12 cellular contexts compared by ENCODE assay signal in genomic region chr10:125001313-125002043, GRCh38. TPM values are rescaled to one million over a fixed set of nuclear protein-coding genes. Genes with fewer than 3 reads are reported as not detected.
DNase-seq lines count a peak whose midpoint lies in the region; ATAC-seq, FAIRE-seq and TF ChIP-seq lines count a peak whose summit lies in the region.
"Had no signal": no experiment of that assay in that cellular context is flagged by ENCODE, and none has a peak within 500 bp of the region (broad histone marks: within the 10 kb centered on the region; RNA-seq: fewer than 3 reads in every experiment).

No MANE protein-coding gene starts in this region.

- no peak overlapping the region for H2BK120ac ChIP-seq in IMR-90 (ENCODE audit: low read depth, low read length)

- no peak overlapping the region for H3K4me3 Mint-ChIP-seq in CD4-positive, alpha-beta memory T cell
- H3K4me3 Mint-ChIP-seq: immature natural killer cell had no signal

- peak overlapping the region; percentile 22 for H2BK5ac ChIP-seq in IMR-90 (ENCODE audit: low read depth, low read length, poor library complexity, severe bottlenecking)

- H3K4ac ChIP-seq in IMR-90 (ENCODE audit: low read depth, low read length): peak overlapping the region; percentile 67; the same call in 1 of the 2 replicates

- TF ChIP-seq EP300 in HepG2 (IDR thresholded peaks at IDR 0.05; ENCODE audit: low read depth in 2 of 2, low read length in 2 of 2): no peak
- no peak for TF ChIP-seq EP300 in HepG2 (CRISPR knock-in tag; IDR thresholded peaks at IDR 0.05; ENCODE audit: borderline replicate concordance)

- H2BK20ac ChIP-seq in IMR-90 (ENCODE audit: low read depth, low read length): 0 out of 2 replicates have a peak overlapping the region, but pooled peaks have one; percentile 15

- H4K20me1 ChIP-seq in IMR-90 (ENCODE audit: insufficient read depth, low read length) (peaks cover 64% of the 10 kb centered on the region), HepG2 (ENCODE audit: insufficient read depth, low read length) (no peaks in the 10 kb centered on the region)

- TF ChIP-seq CTCF in IMR-90 (conservative IDR thresholded peaks at IDR 0.05; ENCODE audit: low read depth, low read length): no peak
- peak in 5 of 56 donors; percentile 9 to 38 (median 14) for TF ChIP-seq CTCF in dorsolateral prefrontal cortex (IDR thresholded peaks at IDR 0.05 in 54 of 56, conservative IDR thresholded peaks at IDR 0.05 in 2 of 56; ENCODE audit: low read depth in 1 of 56, partially characterized antibody in 56 of 56)
- no peak for TF ChIP-seq CTCF in HepG2 (CRISPR knock-in tag; IDR thresholded peaks at IDR 0.05)
- no peak for TF ChIP-seq CTCF in spleen (IDR thresholded peaks at IDR 0.05 in 8 of 11, conservative IDR thresholded peaks at IDR 0.05 in 3 of 11)

- 67% methylated on average over 4 of the region's 21 CpGs; no CpG with 5 or more reads in 1 of the 2 experiments for WGBS in IMR-90 (ENCODE audit: extremely low coverage in 2 of 2, insufficient read length in 1 of 2), 2 experiments
- 24% methylated on average over 6 of the region's 21 CpGs for WGBS in HepG2 (ENCODE audit: low lambda C conversion rate)
- WGBS in spleen, 5 donors: 81 to 88% (median 84%) methylated on average over 13 to 21 of the region's 21 CpGs

- H3K79me1 ChIP-seq in IMR-90 (ENCODE audit: low read depth in 1 of 2, low read length in 2 of 2): peaks cover 24 to 91% of the 10 kb centered on the region in 2 experiments

- H3K18ac ChIP-seq in IMR-90 (ENCODE audit: low read depth, low read length): no peak overlapping the region; the same call in 1 of the 2 replicates

- CTCF ChIA-PET in IMR-90 (lab: Yijun Ruan, JAX): interaction anchor here (1.3 to 2.1 kb wide), 2 partner anchors 9 to 60 kb away, joined by 5 to 6 read pairs; no protein-coding TSS in a partner anchor
- CTCF ChIA-PET in HepG2 (lab: Yijun Ruan, JAX; ENCODE audit: low intra/inter-chr PET ratio, low total read pairs): interaction anchor here (1.1 kb wide), 1 partner anchor 59 kb away, joined by 3 read pairs; no protein-coding TSS in a partner anchor
- CTCF ChIA-PET in CD4-positive, alpha-beta memory T cell (lab: Charles Lee; ENCODE audit: partially characterized antibody): interaction anchor here (0.6 kb wide), 1 partner anchor 866 kb away, joined by 3 read pairs; no protein-coding TSS in a partner anchor

- in situ Hi-C loops in IMR-90 (cut with MboI; ENCODE audit: low sequenced_read_pairs) (no loop called here), HepG2 (cut with HindIII; ENCODE audit: extremely low pct_ligation_motif_present, low pct_unique_long_range_greater_than_20kb) (no loop called here)

- no peaks in the 10 kb centered on the region for H3K4me1 Mint-ChIP-seq in CD4-positive, alpha-beta memory T cell

- peaks cover 54% of the 10 kb centered on the region; the same call in 1 of the 2 replicates for H3K36me3 ChIP-seq in IMR-90 (ENCODE audit: control insufficient read depth, insufficient read depth, low read length)
- H3K36me3 ChIP-seq in HepG2 (replicated peaks in 1 of 2; ENCODE audit: control insufficient read depth in 1 of 2, insufficient read depth in 2 of 2, low read length in 2 of 2): no peaks in the 10 kb centered on the region
- peaks cover 0 to 98% (median 31%) of the 10 kb centered on the region in 6 donors for H3K36me3 ChIP-seq in spleen
- H3K36me3 ChIP-seq in CD4-positive, alpha-beta memory T cell (ENCODE audit: insufficient read depth, low read length): no peaks in the 10 kb centered on the region

- BruUV-seq in IMR-90 (replicated peaks; lab: Mats Ljungman, UMichigan) (no TSS peak), HepG2 (replicated peaks; lab: Mats Ljungman, UMichigan) (no TSS peak)

- TF ChIP-seq RAD21 in IMR-90 (IDR thresholded peaks at IDR 0.05; ENCODE audit: low read length) (no peak), HepG2 (CRISPR knock-in tag; IDR thresholded peaks at IDR 0.05) (no peak)

- H2AFZ ChIP-seq in IMR-90 (replicated peaks; ENCODE audit: low read length, poor library complexity) (peak overlapping the region; percentile 7), HepG2 (ENCODE audit: low read length) (no peak overlapping the region)

- POLR2A ChIA-PET in IMR-90 (lab: Charles Lee; ENCODE audit: unreplicated experiment): no interaction called here
- POLR2A ChIA-PET in HepG2 (lab: Yijun Ruan, JAX): no interaction called here
- POLR2A ChIA-PET in CD4-positive, alpha-beta memory T cell (lab: Charles Lee; ENCODE audit: partially characterized antibody): no interaction called here

- H4K5ac ChIP-seq in IMR-90 (ENCODE audit: low read depth, low read length): no peak overlapping the region; the same call in 1 of the 2 replicates

- H3K36me3 Mint-ChIP-seq in CD4-positive, alpha-beta memory T cell: no peaks in the 10 kb centered on the region

- no peaks in the 10 kb centered on the region for H3K9me3 Mint-ChIP-seq in CD4-positive, alpha-beta memory T cell
- H3K9me3 Mint-ChIP-seq: immature natural killer cell had no signal

- peak overlapping the region; percentile 22 to 50; a peak in 2 of 4 replicates for H4K8ac ChIP-seq in IMR-90 (ENCODE audit: low read depth in 2 of 2, low read length in 2 of 2)

- peak overlapping the region; percentile 59; the same call in 1 of the 2 replicates for H2AK5ac ChIP-seq in IMR-90 (ENCODE audit: low read depth, low read length)

- H2AK9ac ChIP-seq in IMR-90 (replicated peaks; ENCODE audit: low read depth, low read length, poor library complexity): peak overlapping the region; percentile 91

- H3K23ac ChIP-seq in IMR-90 (ENCODE audit: low read depth, low read length): peak overlapping the region; percentile 14; the same call in 1 of the 2 replicates

- H3K4me3 ChIP-seq in IMR-90 (ENCODE audit: insufficient read depth, low read depth, low read length) (no peak overlapping the region), dorsolateral prefrontal cortex (peak overlapping the region in 26 of 59 donors; percentile 5 to 42 (median 16)), HepG2 (replicated peaks in 1 of 3; ENCODE audit: insufficient read depth in 1 of 3, low read depth in 2 of 3, low read length in 3 of 3) (peak overlapping the region in 1 of 3 experiments; percentile 3; a peak in 1 of 6 replicates), spleen (no peak overlapping the region)
- no peak overlapping the region for H3K4me3 ChIP-seq in CD4-positive, alpha-beta memory T cell (ENCODE audit: low read length in 2 of 2)

- H3K27me3 ChIP-seq in IMR-90 (ENCODE audit: control insufficient read depth, insufficient read depth, low read length): no peaks in the 10 kb centered on the region
- no peaks in the 10 kb centered on the region for H3K27me3 ChIP-seq in dorsolateral prefrontal cortex
- peaks cover 19 to 82% of the 10 kb centered on the region in 2 experiments; a peak in 4 of 5 replicates for H3K27me3 ChIP-seq in HepG2 (ENCODE audit: control insufficient read depth in 1 of 2, insufficient read depth in 2 of 2, low read length in 2 of 2)
- no peaks in the 10 kb centered on the region for H3K27me3 ChIP-seq in spleen (replicated peaks in 1 of 7)
- H3K27me3 ChIP-seq in CD4-positive, alpha-beta memory T cell (ENCODE audit: insufficient read depth, low read length): no peaks in the 10 kb centered on the region

- H3K4me2 ChIP-seq in IMR-90 (ENCODE audit: low read depth, low read length) (no peak overlapping the region), HepG2 (ENCODE audit: low read depth, low read length) (peak overlapping the region; percentile 43; the same call in 1 of the 2 replicates)

- TF ChIP-seq POLR2A in IMR-90 (IDR thresholded peaks at IDR 0.05; ENCODE audit: low read depth, low read length) (no peak), HepG2 (IDR thresholded peaks at IDR 0.05; ENCODE audit: insufficient read depth in 1 of 2, low read depth in 2 of 2, low read length in 2 of 2) (no peak), spleen (IDR thresholded peaks at IDR 0.05) (no peak)

- no peak overlapping the region for H3K27ac Mint-ChIP-seq in CD4-positive, alpha-beta memory T cell

- no peak for FAIRE-seq in HepG2 (lab: Jason Lieb, UNC)
- no peak for FAIRE-seq in GM19239 (lab: Jason Lieb, UNC)
- FAIRE-seq: TTC549 had no signal

- no peak for ATAC-seq in IMR-90 (ENCODE audit: low read depth)
- no peak for ATAC-seq in HepG2

- intact Hi-C loops in IMR-90 (cut with micrococcal nuclease) (loop anchor here (2.0 kb wide), 1 partner anchor 27 kb away; no protein-coding TSS in a partner anchor), dorsolateral prefrontal cortex (cut with DNase I) (loop anchor here (2.0 to 5.0 kb wide), 3 partner anchors 59 to 161 kb away; partner anchors contain the start of gene CTBP2 (in 1 of the 2)), HepG2 (cut with micrococcal nuclease; ENCODE audit: unreplicated experiment) (loop anchor here (5.0 kb wide), 1 partner anchor 61 kb away; no protein-coding TSS in a partner anchor), spleen (cut with DNase I; ENCODE audit: low total_unique reads) (no loop called here)
- intact Hi-C loops in CD4-positive, alpha-beta memory T cell (cut with micrococcal nuclease): no loop called here

- dilution Hi-C loops in IMR-90 (cut with HindIII; ENCODE audit: low sequenced_read_pairs, unreplicated experiment): no loop called here

- H2BK15ac ChIP-seq in IMR-90 (ENCODE audit: low read depth, low read length): 0 out of 3 replicates have a peak overlapping the region, but pooled peaks have one; percentile 17

- no peak overlapping the region for H3K56ac ChIP-seq in IMR-90 (ENCODE audit: extremely low read depth, insufficient read depth, low read length)

- peak overlapping the region; percentile 22; the same call in 1 of the 2 replicates for H3K9ac ChIP-seq in IMR-90 (ENCODE audit: low read depth, low read length)
- no peak overlapping the region for H3K9ac ChIP-seq in HepG2 (ENCODE audit: insufficient read depth, low read depth, low read length)

- peaks cover 23% of the 10 kb centered on the region for H3K9me1 ChIP-seq in IMR-90 (ENCODE audit: insufficient read depth, low read length)

- no peaks in the 10 kb centered on the region for H3K27me3 Mint-ChIP-seq in CD4-positive, alpha-beta memory T cell

- H3K14ac ChIP-seq in IMR-90 (replicated peaks; ENCODE audit: low read depth, low read length): peak overlapping the region; percentile 3; the same call in 1 of the 2 replicates

- DNase-seq in IMR-90 (no peak), dorsolateral prefrontal cortex (peak in 6 of 10 donors; percentile 10 to 52 (median 31)), HepG2 (ENCODE audit: low spot score) (no peak), spleen (peak; percentile 54), cerebellum (ENCODE audit: low spot score) (no peak), NCI-H510A treated with DMSO at 0.1 percent for 48 hours (lab: John Stamatoyannopoulos, UW) (no peak), GM19239 (ENCODE audit: insufficient read length, low spot score) (no peak)
- DNase-seq in CD4-positive, alpha-beta memory T cell: no peak
- DNase-seq: effector CD4-positive, alpha-beta T cell; immature natural killer cell; NCI-H187 had no signal

- H3K9me3 ChIP-seq in IMR-90 (ENCODE audit: control insufficient read depth, insufficient read depth, low read length): no peaks in the 10 kb centered on the region
- no peaks in the 10 kb centered on the region for H3K9me3 ChIP-seq in HepG2 (ENCODE audit: low read length)
- H3K9me3 ChIP-seq in spleen: no peaks in the 10 kb centered on the region
- H3K9me3 ChIP-seq in CD4-positive, alpha-beta memory T cell (ENCODE audit: control insufficient read depth in 1 of 2, low read length in 2 of 2): no peaks in the 10 kb centered on the region

- peak overlapping the region; percentile 30; the same call in 1 of the 2 replicates for H3K27ac ChIP-seq in IMR-90 (ENCODE audit: insufficient read depth, low read length)
- H3K27ac ChIP-seq in dorsolateral prefrontal cortex: peak overlapping the region; percentile 70 to 99 (median 94)
- no peak overlapping the region for H3K27ac ChIP-seq in HepG2 (ENCODE audit: extremely low read length, insufficient read depth, low read length)
- H3K27ac ChIP-seq in spleen: peak overlapping the region in 2 of 8 donors; percentile 26 to 45
- no peak overlapping the region for H3K27ac ChIP-seq in CD4-positive, alpha-beta memory T cell (ENCODE audit: low read depth, low read length)

- H3K4me1 ChIP-seq in IMR-90 (ENCODE audit: control insufficient read depth, insufficient read depth, low read length) (peaks cover 34% of the 10 kb centered on the region), HepG2 (ENCODE audit: insufficient read depth, low read length) (peaks cover 18% of the 10 kb centered on the region), spleen (peaks cover 5 to 79% (median 37%) of the 10 kb centered on the region in 6 donors)
- no peaks in the 10 kb centered on the region for H3K4me1 ChIP-seq in CD4-positive, alpha-beta memory T cell (ENCODE audit: insufficient read depth, low read length)

- H4K91ac ChIP-seq in IMR-90 (ENCODE audit: insufficient read depth, low read depth, low read length): peak overlapping the region; percentile 58

- no peaks in the 10 kb centered on the region for H3K79me2 ChIP-seq in HepG2 (ENCODE audit: insufficient read depth, low read length)

RNA-seq across cellular contexts. Expression of gene ZRANB1, which starts 59.6 kb away (rescaled TPM):
- total RNA-seq in IMR-90 (2012; rRNA removed): 24.7 and 30.3 TPM in 2 replicates
- polyA plus RNA-seq in IMR-90 (2012; rRNA removed): 9.1 and 11.2 TPM in 2 replicates
- polyA plus RNA-seq in IMR-90 (2012; cell fraction: cytosol; rRNA removed): 3.0 and 4.6 TPM in 2 replicates
- 2.6 and 15.3 TPM in 2 replicates for polyA plus RNA-seq in IMR-90 (2012; cell fraction: nucleus; rRNA removed; ENCODE audit: low replicate concordance)
- total RNA-seq in dorsolateral prefrontal cortex: 10 to 100 TPM; 26.9 to 54.0 (median 37.1) TPM
- 19.6 and 20.7 TPM in 2 replicates for total RNA-seq in HepG2 (2016; rRNA removed; fragmentation: Illumina TruSeq; extraction: Trizol)
- total RNA-seq in HepG2 (2016; cell fraction: cytosol; rRNA removed; fragmentation: Illumina TruSeq; extraction: Trizol; ENCODE audit: low read depth): 38.1 and 44.9 TPM in 2 replicates
- total RNA-seq in HepG2 (2016; cell fraction: insoluble cytoplasmic fraction; rRNA removed; fragmentation: Illumina TruSeq; extraction: Trizol): 19.4 and 21.1 TPM in 2 replicates
- 26.2 and 28.8 TPM in 2 replicates for total RNA-seq in HepG2 (2016; cell fraction: membrane; rRNA removed; fragmentation: Illumina TruSeq; extraction: Trizol)
- 22.1 and 22.3 TPM in 2 replicates for total RNA-seq in HepG2 (2016; cell fraction: nucleus; rRNA removed; fragmentation: Illumina TruSeq; extraction: Trizol)
- polyA plus RNA-seq in HepG2 (2011; rRNA removed): 9.6 and 10.3 TPM in 2 replicates
- 5.2 and 8.8 TPM in 2 replicates for polyA plus RNA-seq in HepG2 (2011; cell fraction: cytosol; rRNA removed)
- polyA plus RNA-seq in HepG2 (2011; cell fraction: nucleus; rRNA removed): 4.3 and 5.7 TPM in 2 replicates
- polyA plus RNA-seq in HepG2 (2012): 13.8 and 15.9 TPM in 2 replicates
- 2.2 and 2.6 TPM in 2 replicates for polyA plus RNA-seq in HepG2 (2016; cell fraction: cytosol; fragmentation: Illumina TruSeq; extraction: Trizol; ENCODE audit: low read depth)
- 15.8 and 16.5 TPM in 2 replicates for polyA plus RNA-seq in HepG2 (2016; cell fraction: insoluble cytoplasmic fraction; fragmentation: Illumina TruSeq; extraction: Trizol; ENCODE audit: low read depth)
- polyA plus RNA-seq in HepG2 (2016; cell fraction: membrane; fragmentation: Illumina TruSeq; extraction: Trizol; ENCODE audit: low read depth): 7.6 and 8.4 TPM in 2 replicates
- 18.8 and 21.5 TPM in 2 replicates for polyA plus RNA-seq in HepG2 (2016; cell fraction: nucleus; fragmentation: Illumina TruSeq; extraction: Trizol; ENCODE audit: insufficient read depth, low read depth)
- polyA minus RNA-seq in HepG2 (2011; rRNA and poly(A)+ RNA removed; ENCODE audit: low replicate concordance): 14.9 and 19.7 TPM in 2 replicates
- 15.5 and 21.6 TPM in 2 replicates for polyA minus RNA-seq in HepG2 (2011; cell fraction: cytosol; rRNA and poly(A)+ RNA removed)
- 30.3 and 31.8 TPM in 2 replicates for polyA minus RNA-seq in HepG2 (2011; cell fraction: nucleus; rRNA and poly(A)+ RNA removed)
- total RNA-seq in spleen: 10 to 100 TPM; 16.1 to 28.8 (median 20.3) TPM
- 1 to 10 TPM; 5.0 to 8.0 (median 5.3) TPM for polyA plus RNA-seq in spleen
- total RNA-seq in cerebellum: 45.7 TPM
- total RNA-seq in CD4-positive, alpha-beta memory T cell: 10 to 100 TPM; 23.6 to 23.8 TPM
- 1 to 10 TPM; 6.2 to 9.2 TPM for polyA plus RNA-seq in CD4-positive, alpha-beta memory T cell

Comparison
In these comparisons a context has a peak if more than half of its experiments do, and no peak if none do; other contexts are left out.
1. DNase-seq: peak in dorsolateral prefrontal cortex (6 of 10) and spleen (single experiment); none in IMR-90 (single experiment), HepG2 (single experiment), cerebellum (single experiment), NCI-H510A treated with DMSO at 0.1 percent for 48 hours (single experiment), CD4-positive, alpha-beta memory T cell (0 of 5) and GM19239 (single experiment).
2. H3K27ac ChIP-seq: peak in IMR-90 (single experiment) and dorsolateral prefrontal cortex (59 of 59); none in HepG2 (single experiment) and CD4-positive, alpha-beta memory T cell (single experiment).
3. intact Hi-C loops: an anchor here in IMR-90 (2.0 kb wide), dorsolateral prefrontal cortex (2.0 to 5.0 kb wide) and HepG2 (5.0 kb wide); none called in spleen and CD4-positive, alpha-beta memory T cell.